9 cellular contexts compared by ENCODE assay signal in the genomic region with DNA sequence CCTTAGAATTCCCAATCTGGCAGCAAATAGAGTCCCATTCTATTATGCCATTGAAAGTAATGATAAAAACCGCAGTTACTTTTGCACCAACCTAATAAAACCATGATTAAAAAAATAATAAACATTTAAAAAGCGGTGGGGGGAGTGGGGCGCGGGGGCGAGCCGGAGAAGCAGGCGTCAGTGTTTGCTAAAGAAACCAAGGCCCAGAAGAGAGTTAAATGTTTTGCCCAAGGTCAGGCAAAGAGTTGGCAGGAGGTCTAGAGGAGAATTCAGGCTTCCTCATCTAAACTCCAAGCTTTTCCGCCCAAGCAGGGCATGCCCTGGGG. TPM values are rescaled to one million over a fixed set of nuclear protein-coding genes. Genes with fewer than 3 reads are reported as not detected.
A peak's percentile ranks its signal among the peaks of the same experiment; 100 is the strongest.
DNase-seq lines count a peak whose midpoint lies in the region; ATAC-seq and TF ChIP-seq lines count a peak whose summit lies in the region.
"Had no signal": no experiment of that assay in that cellular context is flagged by ENCODE, and none has a peak within 500 bp of the region (broad histone marks: within the 10 kb centered on the region; RNA-seq: fewer than 3 reads in every experiment).

No MANE protein-coding gene starts in this region.

- H3K4me1 Mint-ChIP-seq in stimulated activated naive CD8-positive, alpha-beta T cell treated with anti-CD3 and anti-CD28 coated beads, Interleukin-15, Interleukin-2, amounts not matched to agents 100 ng/mL and 50 ng/mL, for 24 hours (ENCODE audit: low read depth), result peaks cover 12% of the 10 kb centered on the region
- H3K4me1 Mint-ChIP-seq in mesothelial cell of epicardium, result peaks cover 6% of the 10 kb centered on the region

- no peak for TF ChIP-seq CTCF in breast epithelium (IDR thresholded peaks at IDR 0.05)
- TF ChIP-seq CTCF in mesothelial cell of epicardium (IDR thresholded peaks at IDR 0.05; ENCODE audit: unreplicated experiment), result no peak
- TF ChIP-seq CTCF in vagina (IDR thresholded peaks at IDR 0.05), result no peak

- H3K36me3 ChIP-seq in breast epithelium, result no peaks in the 10 kb centered on the region
- H3K36me3 ChIP-seq in vagina, result no peaks in the 10 kb centered on the region

- H3K9me3 Mint-ChIP-seq in stimulated activated naive CD8-positive, alpha-beta T cell treated with anti-CD3 and anti-CD28 coated beads, Interleukin-15, Interleukin-2, amounts not matched to agents 100 ng/mL and 50 ng/mL, for 24 hours, result no peaks in the 10 kb centered on the region
- H3K9me3 Mint-ChIP-seq in mesothelial cell of epicardium, result no peaks in the 10 kb centered on the region

- H3K4me3 ChIP-seq in breast epithelium (peak overlapping the region; percentile 54 to 86 (median 71)), vagina (peak overlapping the region; percentile 57 to 58)

- H3K27me3 ChIP-seq in breast epithelium (no peaks in the 10 kb centered on the region), vagina (no peaks in the 10 kb centered on the region)

- ATAC-seq in stimulated activated naive CD8-positive, alpha-beta T cell treated with anti-CD3 and anti-CD28 coated beads, Interleukin-15, Interleukin-2, amounts not matched to agents 100 U/mL and 50 U/mL, for 24 hours, result no peak
- ATAC-seq in left colon, result no peak

- DNase-seq in stimulated activated naive CD8-positive, alpha-beta T cell treated with anti-CD3 and anti-CD28 coated beads, Interleukin-15, Interleukin-2, amounts not matched to agents 100 U/mL and 50 U/mL, for 24 hours, result no peak
- DNase-seq in breast epithelium (ENCODE audit: low spot score in 2 of 2) (no peak), mesothelial cell of epicardium (ENCODE audit: low spot score in 2 of 2, unreplicated experiment in 2 of 2) (no peak), vagina (ENCODE audit: extremely low spot score in 2 of 2) (no peak), cerebellar cortex (ENCODE audit: low spot score) (no peak), left colon (no peak)
- DNase-seq in stimulated activated CD4-positive, alpha-beta T cell treated with anti-CD3 and anti-CD28 coated beads, Interleukin-2, amount 100 ng/mL, for 48 hours, result no peak

- intact Hi-C loops in breast epithelium (cut with DNase I; ENCODE audit: low total_unique reads) (no loop called here), vagina (cut with DNase I) (no loop called here), left colon (cut with DNase I, micrococcal nuclease) (no loop called here)

- H3K9me3 ChIP-seq in breast epithelium (no peaks in the 10 kb centered on the region), vagina (no peaks in the 10 kb centered on the region)

- no peaks in the 10 kb centered on the region for H3K36me3 Mint-ChIP-seq in stimulated activated naive CD8-positive, alpha-beta T cell treated with anti-CD3 and anti-CD28 coated beads, Interleukin-15, Interleukin-2, amounts not matched to agents 100 ng/mL and 50 ng/mL, for 24 hours (ENCODE audit: low read depth)
- H3K36me3 Mint-ChIP-seq in mesothelial cell of epicardium, result no peaks in the 10 kb centered on the region

- H3K4me1 ChIP-seq in breast epithelium (no peaks in the 10 kb centered on the region), vagina (peaks cover 6% of the 10 kb centered on the region)

- peak overlapping the region; percentile 92 for H3K4me3 Mint-ChIP-seq in stimulated activated naive CD8-positive, alpha-beta T cell treated with anti-CD3 and anti-CD28 coated beads, Interleukin-15, Interleukin-2, amounts not matched to agents 100 ng/mL and 50 ng/mL, for 24 hours
- peak overlapping the region; percentile 79 for H3K4me3 Mint-ChIP-seq in mesothelial cell of epicardium

- no peaks in the 10 kb centered on the region for H3K27me3 Mint-ChIP-seq in stimulated activated naive CD8-positive, alpha-beta T cell treated with anti-CD3 and anti-CD28 coated beads, Interleukin-15, Interleukin-2, amounts not matched to agents 100 ng/mL and 50 ng/mL, for 24 hours
- H3K27me3 Mint-ChIP-seq in mesothelial cell of epicardium (ENCODE audit: low read depth), result peaks cover 53% of the 10 kb centered on the region

- H3K27ac ChIP-seq in breast epithelium (peak overlapping the region; percentile 93 to 97), vagina (peak overlapping the region; percentile 86)

- TF ChIP-seq POLR2A in breast epithelium (IDR thresholded peaks at IDR 0.05) (no peak), vagina (IDR thresholded peaks at IDR 0.05) (no peak)

- peak overlapping the region; percentile 94 for H3K27ac Mint-ChIP-seq in stimulated activated naive CD8-positive, alpha-beta T cell treated with anti-CD3 and anti-CD28 coated beads, Interleukin-15, Interleukin-2, amounts not matched to agents 100 ng/mL and 50 ng/mL, for 24 hours
- no peak overlapping the region for H3K27ac Mint-ChIP-seq in mesothelial cell of epicardium

RNA-seq across cellular contexts. Expression of gene PRSS22, which starts 9.7 kb away (rescaled TPM):
- total RNA-seq in breast epithelium (10 to 100 TPM in 2 of 3 donors, not detected in 1; 13.6 to 18.7 TPM), mesothelial cell of epicardium (22.8 to 25.1 TPM (median 24.9 TPM) in 3 replicates), vagina (38.8 TPM), left colon (10 to 100 TPM in 1 of 2 donors, under 1 TPM in 1; 0.78 to 12.9 TPM)
- total RNA-seq: M059J had no signal

RNA-seq across cellular contexts. Expression of gene FLYWCH2, which starts 15.4 kb away (rescaled TPM):
- total RNA-seq in breast epithelium, result 10 to 100 TPM; 36.0 to 49.2 (median 47.9) TPM
- total RNA-seq in mesothelial cell of epicardium, result 26.3 to 28.6 TPM (median 28.3 TPM) in 3 replicates
- 65.1 TPM for total RNA-seq in vagina
- total RNA-seq in left colon, result 10 to 100 TPM; 20.7 to 30.8 TPM

RNA-seq across cellular contexts. Expression of gene ZG16B, which starts 37.5 kb away (rescaled TPM):
- total RNA-seq in breast epithelium (10 to 100 TPM in 2 of 3 donors, not detected in 1; 24.6 to 46.5 TPM), mesothelial cell of epicardium (0.51 to 1.5 TPM (median 0.70 TPM) in 3 replicates), vagina (11.3 TPM), left colon (10 to 100 TPM; 40.9 to 50.0 TPM)

RNA-seq across cellular contexts. Expression of gene FLYWCH1, which starts 44.1 kb away (rescaled TPM):
- total RNA-seq in breast epithelium, result 10 to 100 TPM; 28.0 to 30.9 (median 28.2) TPM
- 25.9 to 29.4 TPM (median 29.0 TPM) in 3 replicates for total RNA-seq in mesothelial cell of epicardium
- 32.9 TPM for total RNA-seq in vagina
- total RNA-seq in left colon, result 10 to 100 TPM; 23.0 to 27.3 TPM

RNA-seq across cellular contexts. Expression of gene PRSS21, which starts 50.6 kb away (rescaled TPM):
- total RNA-seq in breast epithelium (1 to 10 TPM in 2 of 3 donors, not detected in 1; 2.9 to 4.9 TPM), mesothelial cell of epicardium (not detected in 3 replicates), vagina (not detected), left colon (1 to 10 TPM; 1.7 to 6.4 TPM)
- total RNA-seq: M059J had no signal
